22 cellular contexts compared by ENCODE assay signal in the genomic region with DNA sequence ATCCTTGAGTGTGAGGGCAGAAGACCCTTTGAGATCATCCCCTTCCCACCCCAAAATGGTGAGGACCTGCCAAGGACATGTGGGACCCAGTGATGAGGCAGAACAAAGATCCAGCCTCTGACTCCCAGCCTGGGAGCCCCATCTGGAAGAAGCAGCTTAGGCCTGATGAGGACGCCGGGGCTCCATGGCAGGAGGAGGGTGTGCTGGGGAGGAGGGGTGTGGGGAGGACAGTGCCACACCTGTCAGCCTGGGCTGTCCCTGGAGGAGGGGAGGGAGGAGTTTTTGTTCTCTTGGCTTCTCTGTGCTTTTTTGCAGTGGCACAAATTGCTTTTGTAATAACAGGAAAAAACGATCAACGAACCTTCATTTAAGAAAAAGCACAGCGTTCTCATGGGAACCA. TPM values are rescaled to one million over a fixed set of nuclear protein-coding genes. Genes with fewer than 3 reads are reported as not detected.
"Had no signal": no experiment of that assay in that cellular context is flagged by ENCODE, and none has a peak within 500 bp of the region (broad histone marks: within the 10 kb centered on the region; RNA-seq: fewer than 3 reads in every experiment).

No MANE protein-coding gene starts in this region.

- H3K9me3 ChIP-seq: ascending aorta, left ventricle myocardium inferior, ovary, prostate gland, spleen, testis, uterus had no signal

- DNase-seq: activated CD4-positive, alpha-beta T cell treated with anti-CD3 and anti-CD28 coated beads for 1 hour; activated CD4-positive, alpha-beta T cell treated with anti-CD3 and anti-CD28 coated beads, Interleukin-2, amount 50 U/mL, for 1 hour; activated CD8-positive, alpha-beta T cell treated with anti-CD3 and anti-CD28 coated beads, Interleukin-2, amount 10 ng/mL, durations not matched to agents 7 days and 5 days; activated gamma-delta T cell treated with Interleukin-2 at 50 U/mL for 16 hours; effector memory CD8-positive, alpha-beta T cell; foreskin melanocyte; kidney glomerular epithelial cell; left ventricle myocardium inferior; mammary epithelial cell; natural killer cell; ovary; spleen; stimulated activated CD4-positive, alpha-beta T cell treated with anti-CD3 and anti-CD28 coated beads, Interleukin-4, amount 100 ng/mL, for 1 hour; stimulated activated naive CD4-positive, alpha-beta T cell; testis; trophoblast cell; uterus had no signal

- H3K4me1 ChIP-seq: ascending aorta, prostate gland, testis, uterus had no signal

- H3K36me3 ChIP-seq: ascending aorta, left ventricle myocardium inferior, ovary, prostate gland, spleen, uterus had no signal

- ATAC-seq: activated CD8-positive, alpha-beta T cell treated with anti-CD3 and anti-CD28 coated beads, Interleukin-2, amount 10 ng/mL, durations not matched to agents 7 days and 5 days; activated naive CD4-positive, alpha-beta T cell treated with anti-CD3 and anti-CD28 coated beads, Interleukin-2, amount 50 U/mL, for 72 hours; effector memory CD8-positive, alpha-beta T cell; esophagus mucosa; natural killer cell had no signal

- H3K4me3 ChIP-seq: ascending aorta, hepatocyte, left ventricle myocardium inferior, ovary, prostate gland, spleen, testis, uterus had no signal

RNA-seq across cellular contexts. Expression of a gene that starts 54.9 kb away (rescaled TPM):
- total RNA-seq: activated CD8-positive, alpha-beta T cell treated with anti-CD3 and anti-CD28 coated beads, Interleukin-2, amount 10 ng/mL, durations not matched to agents 7 days and 5 days; activated naive CD4-positive, alpha-beta T cell treated with anti-CD3 and anti-CD28 coated beads, Interleukin-2, amount 50 U/mL, for 72 hours had no signal
